Comparison of ENCODE assay signal across 9 cellular contexts in genomic region chr9:35903049-35903448, GRCh38. TPM values are rescaled to one million over a fixed set of nuclear protein-coding genes. Genes with fewer than 3 reads are reported as not detected.
A peak's percentile ranks its signal among the peaks of the same experiment; 100 is the strongest.
DNase-seq lines count a peak whose midpoint lies in the region; ATAC-seq and TF ChIP-seq lines count a peak whose summit lies in the region.
"Had no signal": no experiment of that assay in that cellular context is flagged by ENCODE, and none has a peak within 500 bp of the region (broad histone marks: within the 10 kb centered on the region; RNA-seq: fewer than 3 reads in every experiment).

No MANE protein-coding gene starts in this region.

- intact Hi-C loops in natural killer cell (cut with micrococcal nuclease) (no loop called here), mucosa of descending colon (cut with DNase I, micrococcal nuclease) (loop anchor here in 1 of 2 donors (5.0 kb wide), 1 partner anchor 44 kb away; no protein-coding TSS in a partner anchor)

- peaks cover 39% of the 10 kb centered on the region for H3K4me1 ChIP-seq in mucosa of descending colon (ENCODE audit: low read depth)

- no peak overlapping the region for H3K4me3 Mint-ChIP-seq in natural killer cell
- no peak overlapping the region for H3K4me3 Mint-ChIP-seq in natural killer cell treated with Interleukin-12 subunit alpha and Interleukin-12 subunit beta and Interleukin-15 and Interleukin-18, amount 100 ng/mL, for 72 hours

- CTCF ChIA-PET in RWPE1 (lab: Yijun Ruan, JAX), result interaction anchor here (0.5 to 2.1 kb wide), 14 partner anchors 8 to 1602 kb away, joined by 3 to 9 read pairs (median 3); no protein-coding TSS in a partner anchor

- no peak for DNase-seq in natural killer cell
- DNase-seq in natural killer cell treated with Interleukin-12 subunit alpha and Interleukin-12 subunit beta and Interleukin-15 and Interleukin-18, amount 100 ng/mL, for 72 hours (ENCODE audit: low spot score), result no peak
- peak; percentile 67 for DNase-seq in LNCaP clone FGC (ENCODE audit: low read depth)
- DNase-seq in RWPE1 (ENCODE audit: low spot score), result peak; percentile 72
- DNase-seq in coronary artery (ENCODE audit: low spot score), result no peak
- DNase-seq in mucosa of descending colon, result peak in 1 of 3 donors; percentile 70

- H3K27ac Mint-ChIP-seq in natural killer cell, result no peak overlapping the region
- no peak overlapping the region for H3K27ac Mint-ChIP-seq in natural killer cell treated with Interleukin-12 subunit alpha and Interleukin-12 subunit beta and Interleukin-15 and Interleukin-18, amount 100 ng/mL, for 72 hours

- H3K4me1 Mint-ChIP-seq in natural killer cell, result peaks cover 0 to 5% of the 10 kb centered on the region in 2 donors
- H3K4me1 Mint-ChIP-seq in natural killer cell treated with Interleukin-12 subunit alpha and Interleukin-12 subunit beta and Interleukin-15 and Interleukin-18, amount 100 ng/mL, for 72 hours (ENCODE audit: low read depth in 2 of 2), result no peaks in the 10 kb centered on the region

- H3K4me3 ChIP-seq in LNCaP clone FGC (ENCODE audit: low read depth, low read length), result no peak overlapping the region
- no peak overlapping the region for H3K4me3 ChIP-seq in coronary artery
- H3K4me3 ChIP-seq in mucosa of descending colon, result no peak overlapping the region

- peaks cover 15 to 26% of the 10 kb centered on the region in 2 donors for H3K27me3 Mint-ChIP-seq in natural killer cell (ENCODE audit: low read depth in 2 of 2)
- peaks cover 12 to 14% of the 10 kb centered on the region in 2 donors for H3K27me3 Mint-ChIP-seq in natural killer cell treated with Interleukin-12 subunit alpha and Interleukin-12 subunit beta and Interleukin-15 and Interleukin-18, amount 100 ng/mL, for 72 hours

- H3K36me3 ChIP-seq in mucosa of descending colon (ENCODE audit: low read depth), result no peaks in the 10 kb centered on the region

- POLR2A ChIA-PET in RWPE1 (lab: Yijun Ruan, JAX; ENCODE audit: low non-redundant PET), result no interaction called here

- no peaks in the 10 kb centered on the region for H3K9me3 Mint-ChIP-seq in natural killer cell
- H3K9me3 Mint-ChIP-seq in natural killer cell treated with Interleukin-12 subunit alpha and Interleukin-12 subunit beta and Interleukin-15 and Interleukin-18, amount 100 ng/mL, for 72 hours, result no peaks in the 10 kb centered on the region

- ATAC-seq in natural killer cell (peak; percentile 49 to 66 (median 62)), mucosa of descending colon (peak; percentile 23), HG03139 (IDR thresholded peaks at IDR 0.05; ENCODE audit: unreplicated experiment) (no peak), HG03108 (IDR thresholded peaks at IDR 0.05; ENCODE audit: unreplicated experiment) (no peak)
- ATAC-seq in natural killer cell treated with Interleukin-12 subunit alpha and Interleukin-12 subunit beta and Interleukin-15 and Interleukin-18, amount 100 ng/mL, for 72 hours, result no peak

- peak; percentile 85 for TF ChIP-seq CTCF in natural killer cell (IDR thresholded peaks at IDR 0.05)
- TF ChIP-seq CTCF in LNCaP clone FGC (IDR thresholded peaks at IDR 0.05; ENCODE audit: control insufficient read depth, extremely low read depth, insufficient read depth), result peak; percentile 77
- TF ChIP-seq CTCF in RWPE1 (conservative IDR thresholded peaks at IDR 0.05; ENCODE audit: low read depth), result peak; percentile 90
- TF ChIP-seq CTCF in coronary artery (IDR thresholded peaks at IDR 0.05), result peak; percentile 57
- peak; percentile 47 for TF ChIP-seq CTCF in mucosa of descending colon (IDR thresholded peaks at IDR 0.05)

- H3K27ac ChIP-seq in RWPE1 (no peak overlapping the region), coronary artery (no peak overlapping the region)

- no peaks in the 10 kb centered on the region for H3K9me3 ChIP-seq in mucosa of descending colon

- H3K36me3 Mint-ChIP-seq in natural killer cell, result no peaks in the 10 kb centered on the region
- H3K36me3 Mint-ChIP-seq in natural killer cell treated with Interleukin-12 subunit alpha and Interleukin-12 subunit beta and Interleukin-15 and Interleukin-18, amount 100 ng/mL, for 72 hours, result no peaks in the 10 kb centered on the region

RNA-seq across cellular contexts. Expression of gene HRCT1, which starts 3.0 kb away (rescaled TPM):
- total RNA-seq in natural killer cell, result not detected
- not detected for total RNA-seq in natural killer cell treated with Interleukin-12 subunit alpha and Interleukin-12 subunit beta and Interleukin-15 and Interleukin-18, amount 100 ng/mL, for 72 hours
- 100 to 1,000 TPM in 1 of 3 donors, 10 to 100 TPM in 2; 24.8 to 161 (median 82.1) TPM for total RNA-seq in mucosa of descending colon
- total RNA-seq: temporal lobe had no signal

RNA-seq across cellular contexts. Expression of gene SPAAR, which starts 6.2 kb away (rescaled TPM):
- total RNA-seq in natural killer cell, result not detected
- not detected for total RNA-seq in natural killer cell treated with Interleukin-12 subunit alpha and Interleukin-12 subunit beta and Interleukin-15 and Interleukin-18, amount 100 ng/mL, for 72 hours
- total RNA-seq in mucosa of descending colon, result 1 to 10 TPM; 2.0 to 2.9 (median 2.0) TPM

RNA-seq across cellular contexts. Expression of gene OR13J1, which starts 32.8 kb away (rescaled TPM):
- total RNA-seq in natural killer cell, result not detected
- not detected for total RNA-seq in natural killer cell treated with Interleukin-12 subunit alpha and Interleukin-12 subunit beta and Interleukin-15 and Interleukin-18, amount 100 ng/mL, for 72 hours
- not detected for total RNA-seq in mucosa of descending colon
- total RNA-seq: temporal lobe had no signal

RNA-seq across cellular contexts. Expression of gene OR2S2, which starts 54.9 kb away (rescaled TPM):
- not detected for total RNA-seq in natural killer cell
- total RNA-seq in natural killer cell treated with Interleukin-12 subunit alpha and Interleukin-12 subunit beta and Interleukin-15 and Interleukin-18, amount 100 ng/mL, for 72 hours, result not detected
- total RNA-seq in mucosa of descending colon, result not detected
- total RNA-seq: temporal lobe had no signal

Comparison
In these comparisons a context has a peak if more than half of its experiments do, and no peak if none do; other contexts are left out.
1. ATAC-seq: peak in natural killer cell (3 of 3) and mucosa of descending colon (single experiment); none in natural killer cell treated with Interleukin-12 subunit alpha and Interleukin-12 subunit beta and Interleukin-15 and Interleukin-18, amount 100 ng/mL, for 72 hours (0 of 2), HG03139 (single experiment) and HG03108 (single experiment).
2. DNase-seq: peak in LNCaP clone FGC (single experiment) and RWPE1 (single experiment); none in natural killer cell (single experiment), natural killer cell treated with Interleukin-12 subunit alpha and Interleukin-12 subunit beta and Interleukin-15 and Interleukin-18, amount 100 ng/mL, for 72 hours (single experiment) and coronary artery (single experiment).
3. RNA of gene HRCT1, which starts 3.0 kb away (total RNA-seq): 24.8 to 161 TPM in mucosa of descending colon; not detected in natural killer cell and not detected in natural killer cell treated with Interleukin-12 subunit alpha and Interleukin-12 subunit beta and Interleukin-15 and Interleukin-18, amount 100 ng/mL, for 72 hours; every median in the first group is over 10 times any median in the second.
4. Peak in every context shown above with its lines, with median percentiles within 50 percentile points of each other: CTCF ChIP-seq.